ENCODE assay signal across 7 cellular contexts in the genomic region with DNA sequence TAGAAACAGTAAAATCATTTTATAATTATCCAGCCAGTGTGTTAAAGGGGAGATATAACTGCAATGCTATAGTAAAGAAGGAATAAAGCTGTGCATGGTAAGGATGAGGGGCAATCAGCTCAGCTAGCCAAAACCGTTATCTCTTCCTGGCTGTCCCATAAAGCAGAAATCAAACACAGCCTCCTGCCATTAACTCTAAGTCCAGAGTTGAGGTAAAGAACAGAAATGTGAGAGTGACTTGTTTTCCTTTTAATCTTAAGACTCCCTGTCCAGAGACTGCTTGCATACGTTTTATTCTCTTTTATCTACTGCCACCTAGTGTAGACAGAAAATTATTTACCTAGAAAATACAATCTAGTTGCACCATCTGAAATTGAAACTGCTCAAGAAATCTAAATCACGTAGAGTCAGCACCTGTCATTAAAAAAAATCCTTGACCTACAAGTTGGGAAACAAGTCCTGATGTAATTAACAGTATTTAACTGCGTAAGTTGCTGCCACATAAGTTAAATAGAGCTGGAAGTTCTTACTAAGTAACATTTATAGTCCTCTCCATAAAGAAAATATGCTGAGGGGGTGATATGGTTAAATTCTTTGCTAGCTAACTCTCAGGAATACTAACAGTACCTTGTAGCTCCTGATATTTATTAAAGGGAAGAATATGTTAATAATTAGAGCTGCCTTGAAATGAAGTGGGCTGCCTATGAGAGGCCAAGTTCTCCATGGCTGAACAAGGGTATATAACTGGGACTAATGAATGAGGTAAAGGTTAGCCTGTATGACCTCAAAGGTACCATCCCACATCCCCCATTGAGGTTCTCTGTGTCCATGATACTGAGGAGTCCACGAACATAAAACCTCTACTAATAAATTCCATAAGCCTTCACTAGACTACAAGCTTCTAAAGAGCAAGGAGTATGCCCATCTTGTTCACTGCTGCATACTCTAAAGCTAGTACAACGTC.
DNase-seq lines count a peak whose midpoint lies in the region; ATAC-seq and TF ChIP-seq lines count a peak whose summit lies in the region.

No MANE protein-coding gene starts in this region.

- H3K27me3 ChIP-seq in suprapubic skin = no peaks in the 10 kb centered on the region

- intact Hi-C loops in OCI-LY7 (cut with micrococcal nuclease; ENCODE audit: unreplicated experiment) = loop anchor here (1.0 to 2.0 kb wide), 3 partner anchors 67 to 443 kb away; no protein-coding TSS in a partner anchor

- H3K27ac ChIP-seq in OCI-LY7 (ENCODE audit: low read depth, low read length, poor library complexity, severe bottlenecking) (no peak overlapping the region), suprapubic skin (no peak overlapping the region)

- WGBS in suprapubic skin = 28% methylated on average over 6 of the region's 6 CpGs

- no peaks in the 10 kb centered on the region for H3K4me1 ChIP-seq in OCI-LY7 (ENCODE audit: insufficient read depth, low read length, poor library complexity, severe bottlenecking)
- peaks cover 9% of the 10 kb centered on the region for H3K4me1 ChIP-seq in suprapubic skin

- H3K36me3 ChIP-seq in OCI-LY7 (ENCODE audit: insufficient read depth, low read length) (no peaks in the 10 kb centered on the region), suprapubic skin (no peaks in the 10 kb centered on the region)

- peak; percentile 35 for DNase-seq in GM10266 (ENCODE audit: extremely low spot score)
- DNase-seq in KBM-7 = peak; percentile 84
- DNase-seq in OCI-LY7 (ENCODE audit: low spot score) = peak; percentile 67
- DNase-seq in cardiac fibroblast (ENCODE audit: low read depth in 2 of 2) = peak; percentile 85 to 89
- DNase-seq in left kidney (ENCODE audit: low read depth, low spot score) = peak; percentile 78
- no peak for DNase-seq in suprapubic skin (ENCODE audit: low spot score in 2 of 2)

- no peaks in the 10 kb centered on the region for H4K20me1 ChIP-seq in OCI-LY7 (ENCODE audit: insufficient read depth, low read length)

- H3K9me2 ChIP-seq in OCI-LY7 (ENCODE audit: insufficient read depth, low read length) = no peaks in the 10 kb centered on the region

- TF ChIP-seq CTCF in GM10266 (IDR thresholded peaks at IDR 0.05; ENCODE audit: control insufficient read depth, insufficient read depth, low read depth, missing control alignments) (peak; percentile 57), OCI-LY7 (conservative IDR thresholded peaks at IDR 0.05; ENCODE audit: low read length) (peak; percentile 88), cardiac fibroblast (IDR thresholded peaks at IDR 0.05; ENCODE audit: low read depth, low read length) (peak; percentile 31), suprapubic skin (IDR thresholded peaks at IDR 0.05) (peak; percentile 35 to 64)

- in situ Hi-C loops in KBM-7 (cut with MboI; ENCODE audit: low pct_unique_long_range_greater_than_20kb, low sequenced_read_pairs) = loop anchor here (25.0 kb wide), 1 partner anchor 425 kb away; no protein-coding TSS in a partner anchor

- no peak for TF ChIP-seq POLR2A in suprapubic skin (IDR thresholded peaks at IDR 0.05)

- H3K9me3 ChIP-seq in OCI-LY7 (ENCODE audit: low read length) = no peaks in the 10 kb centered on the region
- H3K9me3 ChIP-seq in suprapubic skin = no peaks in the 10 kb centered on the region

- CTCF ChIA-PET in OCI-LY7 (lab: Charles Lee; ENCODE audit: unreplicated experiment) = interaction anchor here (1.1 kb wide), 1 partner anchor 444 kb away, joined by 3 read pairs; no protein-coding TSS in a partner anchor

- no peak overlapping the region for H2AFZ ChIP-seq in OCI-LY7 (ENCODE audit: low read length)

- peak; percentile 92 for ATAC-seq in GM21786 (IDR thresholded peaks at IDR 0.05; ENCODE audit: unreplicated experiment)

- no TSS peak for BruUV-seq in OCI-LY7 (replicated peaks; lab: Mats Ljungman, UMichigan)

- H3K4me2 ChIP-seq in OCI-LY7 (ENCODE audit: low read length) = no peak overlapping the region

- TF ChIP-seq EP300 in suprapubic skin (IDR thresholded peaks at IDR 0.05) = no peak

- H3K79me2 ChIP-seq in OCI-LY7 (ENCODE audit: insufficient read depth, low read depth, low read length) = no peaks in the 10 kb centered on the region

- H3K4me3 ChIP-seq in OCI-LY7 (ENCODE audit: low read depth, low read length, poor library complexity, severe bottlenecking) = no peak overlapping the region
- H3K4me3 ChIP-seq in cardiac fibroblast (replicated peaks in 1 of 2; ENCODE audit: low read depth in 2 of 2, low read length in 2 of 2) = peak overlapping the region in 1 of 2 donors; percentile 1
- H3K4me3 ChIP-seq in suprapubic skin = peak overlapping the region; percentile 18

- POLR2A ChIA-PET in OCI-LY7 (lab: Charles Lee) = interaction anchor here (1.0 to 1.3 kb wide), 2 partner anchors 66 to 146 kb away, joined by 3 read pairs; no protein-coding TSS in a partner anchor

Comparison
In these comparisons a context has a peak if more than half of its experiments do, and no peak if none do; other contexts are left out.
1. DNase-seq: peak in GM10266 (single experiment), KBM-7 (single experiment), OCI-LY7 (single experiment), cardiac fibroblast (2 of 2) and left kidney (single experiment); none in suprapubic skin (0 of 2).
2. CTCF ChIP-seq: peak in every context shown above with its lines; median percentile 88 in OCI-LY7; 57 in GM10266; 50 in suprapubic skin; 31 in cardiac fibroblast.